ENCODE assay signal across 12 cellular contexts in genomic region chr7:121433775-121434174, GRCh38.
DNase-seq lines count a peak whose midpoint lies in the region; ATAC-seq, FAIRE-seq and TF ChIP-seq lines count a peak whose summit lies in the region.
"Had no signal": no experiment of that assay in that cellular context is flagged by ENCODE, and none has a peak within 500 bp of the region (broad histone marks: within the 10 kb centered on the region; RNA-seq: fewer than 3 reads in every experiment).

No MANE protein-coding gene starts in this region.

- TF ChIP-seq POLR2A in H54 (IDR thresholded peaks at IDR 0.05; ENCODE audit: low read depth, low read length) = no peak

- FAIRE-seq in H54 (lab: Jason Lieb, UNC) = no peak

- peak; percentile 51 for ATAC-seq in GM18502 (IDR thresholded peaks at IDR 0.05; ENCODE audit: poor library complexity, unreplicated experiment)
- peak; percentile 50 for ATAC-seq in GM21360 (IDR thresholded peaks at IDR 0.05; ENCODE audit: unreplicated experiment)
- ATAC-seq in HG02840 (IDR thresholded peaks at IDR 0.05; ENCODE audit: low FRiP score, unreplicated experiment) = peak; percentile 52
- peak; percentile 63 for ATAC-seq in HG03442 (IDR thresholded peaks at IDR 0.05; ENCODE audit: unreplicated experiment)

- no peak for DNase-seq in H54 (ENCODE audit: insufficient read length, low spot score)
- DNase-seq in HCEC 1CT = no peak
- DNase-seq in NCI-H1048 (lab: John Stamatoyannopoulos, UW) = no peak
- no peak for DNase-seq in KG1 (lab: John Stamatoyannopoulos, UW)
- DNase-seq: activated T-cell treated with anti-CD3 and anti-CD28 coated beads, Interleukin-2, amount 50 U/mL, for 1 hour; anterior cingulate cortex; DMS53; NCI-H2081 treated with DMSO at 0.1 percent for 48 hours had no signal
